Comparison of ENCODE assay signal across 1 cellular context in genomic region chr7:73738220-73738611, GRCh38.
A peak's percentile ranks its signal among the peaks of the same experiment; 100 is the strongest.
TF ChIP-seq lines count a peak whose summit lies in the region.

No MANE protein-coding gene starts in this region.

TF ChIP-seq in H1, 55 proteins besides CTCF, POLR2A, EP300 and RAD21:
- TF ChIP-seq TBP (IDR thresholded peaks at IDR 0.05; ENCODE audit: low read depth, low read length): 0 out of 2 replicates have a peak, but pooled peaks have one; percentile 4
- peak in 1 of 2 experiments; percentile 39; a peak in 1 of 4 replicates for TF ChIP-seq SIN3A (conservative IDR thresholded peaks at IDR 0.05 in 1 of 2, IDR thresholded peaks at IDR 0.05 in 1 of 2; ENCODE audit: low read depth in 1 of 2, low read length in 2 of 2)
- no peak for TF ChIP-seq ZNF274 (IDR thresholded peaks at IDR 0.05; ENCODE audit: borderline replicate concordance, extremely low read depth, low read length)
- no peak for TF ChIP-seq KDM1A (IDR thresholded peaks at IDR 0.05; ENCODE audit: borderline replicate concordance, low read length)
- TF ChIP-seq TAF1 (IDR thresholded peaks at IDR 0.05; ENCODE audit: low read depth, low read length): peak; percentile 53; the same call in 1 of the 2 replicates
TF ChIP-seq in H1: peak in this region for 3.
